7 cellular contexts compared by ENCODE assay signal in genomic region chr1:16740042-16740964, GRCh38. TPM values are rescaled to one million over a fixed set of nuclear protein-coding genes. Genes with fewer than 3 reads are reported as not detected.
DNase-seq lines count a peak whose midpoint lies in the region; ATAC-seq and FAIRE-seq lines count a peak whose summit lies in the region.
"Not testable (repeated sequence)": the region's sequence is repeated elsewhere in the genome, so short reads cannot be mapped to it uniquely, and the experiment has no call there.

TSS of gene RNU1-4 (plus strand) at chr1:16740516.

- H3K27me3 Mint-ChIP-seq in activated T-helper 17 cell treated with anti-CD3 and anti-CD28 coated beads, Interleukin-2, amount 50 U/mL, for 72 hours; naive B cell: not testable (repeated sequence)

- not testable (repeated sequence) for H3K27ac Mint-ChIP-seq in activated T-helper 17 cell treated with anti-CD3 and anti-CD28 coated beads, Interleukin-2, amount 50 U/mL, for 72 hours; naive B cell

- not testable (repeated sequence) for DNase-seq in frontal cortex (ENCODE audit: low spot score in 2 of 2); naive B cell

- H3K36me3 Mint-ChIP-seq in activated T-helper 17 cell treated with anti-CD3 and anti-CD28 coated beads, Interleukin-2, amount 50 U/mL, for 72 hours (ENCODE audit: low read depth); naive B cell: not testable (repeated sequence)

- FAIRE-seq in frontal cortex (lab: Jason Lieb, UNC) = peak; percentile 92

- not testable (repeated sequence) for H3K9me3 Mint-ChIP-seq in activated T-helper 17 cell treated with anti-CD3 and anti-CD28 coated beads, Interleukin-2, amount 50 U/mL, for 72 hours; naive B cell

- not testable (repeated sequence) for H3K4me1 Mint-ChIP-seq in activated T-helper 17 cell treated with anti-CD3 and anti-CD28 coated beads, Interleukin-2, amount 50 U/mL, for 72 hours; naive B cell

- ATAC-seq in GM18870 (IDR thresholded peaks at IDR 0.05; ENCODE audit: unreplicated experiment) = peak; percentile 57
- ATAC-seq in GM21529 (IDR thresholded peaks at IDR 0.05; ENCODE audit: unreplicated experiment) = peak; percentile 88
- peak; percentile 97 for ATAC-seq in HG02981 (IDR thresholded peaks at IDR 0.05; ENCODE audit: unreplicated experiment)
- ATAC-seq in HG03575 (IDR thresholded peaks at IDR 0.05; ENCODE audit: extremely low read depth, insufficient number of reproducible peaks, low FRiP score, unreplicated experiment) = peak; percentile 82
- ATAC-seq in activated T-helper 17 cell treated with anti-CD3 and anti-CD28 coated beads, Interleukin-2, amount 50 U/mL, for 72 hours (replicated peaks) = peak; percentile 100
- peak; percentile 95 to 98 for ATAC-seq in naive B cell (ENCODE audit: low read depth in 2 of 2)

- H3K4me3 Mint-ChIP-seq in activated T-helper 17 cell treated with anti-CD3 and anti-CD28 coated beads, Interleukin-2, amount 50 U/mL, for 72 hours; naive B cell: not testable (repeated sequence)

RNA-seq across cellular contexts. Expression of gene RNU1-4, which starts in this region (rescaled TPM):
- 1,000 to 10,000 TPM; 1,202 to 2,371 TPM for total RNA-seq in activated T-helper 17 cell treated with anti-CD3 and anti-CD28 coated beads, Interleukin-2, amount 50 U/mL, for 72 hours
- total RNA-seq in frontal cortex = under 0.01 TPM
- polyA plus RNA-seq in naive B cell (ENCODE audit: low read depth in 6 of 6) = 10 to 100 TPM in 4 of 6 donors, not detected in 2; 27.4 to 56.9 (median 45.9) TPM

Comparison
In these comparisons a context has a peak if more than half of its experiments do, and no peak if none do; other contexts are left out.
1. RNA of gene RNU1-4 (total RNA-seq): 1,202 to 2,371 TPM in activated T-helper 17 cell treated with anti-CD3 and anti-CD28 coated beads, Interleukin-2, amount 50 U/mL, for 72 hours; under 0.01 TPM in frontal cortex (single experiment); every median in the first group is over 1,000 times any median in the second.
2. Peak in every context shown above with its lines, with median percentiles within 50 percentile points of each other: ATAC-seq.